9 cellular contexts compared by ENCODE assay signal in the genomic region with DNA sequence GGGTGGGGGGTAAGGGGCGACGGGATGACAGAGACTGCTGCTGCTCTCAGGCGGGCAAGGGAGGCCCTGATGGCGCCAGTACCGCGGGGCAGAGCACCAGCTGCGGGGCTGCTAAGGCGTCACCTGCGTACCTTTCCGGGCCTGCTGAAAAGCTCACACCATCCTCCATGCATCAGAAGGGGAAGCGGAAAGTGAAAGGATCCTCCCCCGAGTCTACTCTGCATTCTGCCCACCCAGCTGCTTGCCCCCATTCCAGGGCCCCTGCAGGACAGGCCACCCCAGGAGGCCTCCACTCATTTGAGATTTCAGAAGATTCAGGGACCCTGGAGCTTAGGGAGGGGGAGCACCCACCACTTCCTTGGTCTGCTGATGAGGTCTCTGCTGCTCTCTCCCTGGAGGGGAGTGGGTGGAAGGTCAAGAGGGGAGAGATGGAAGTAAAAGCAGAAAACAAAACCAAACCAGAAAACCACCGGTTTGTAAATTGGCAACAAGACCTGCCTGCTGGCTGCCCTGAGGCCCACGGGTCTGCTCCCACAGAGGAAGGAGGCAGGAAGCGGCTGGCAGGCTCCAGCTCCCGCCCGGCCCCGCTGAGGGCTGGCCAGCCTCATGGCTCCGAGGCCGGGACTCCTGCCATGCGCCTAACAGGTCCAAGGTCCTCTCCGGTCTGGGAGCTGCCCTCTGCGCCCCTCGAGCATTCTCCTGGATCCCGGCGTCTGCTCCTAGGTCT. TPM values are rescaled to one million over a fixed set of nuclear protein-coding genes. Genes with fewer than 3 reads are reported as not detected.
A peak's percentile ranks its signal among the peaks of the same experiment; 100 is the strongest.
DNase-seq lines count a peak whose midpoint lies in the region; ATAC-seq and TF ChIP-seq lines count a peak whose summit lies in the region.
"Had no signal": no experiment of that assay in that cellular context is flagged by ENCODE, and none has a peak within 500 bp of the region (broad histone marks: within the 10 kb centered on the region; RNA-seq: fewer than 3 reads in every experiment).

No MANE protein-coding gene starts in this region.

- H3K36me3 Mint-ChIP-seq in T-helper 17 cell (ENCODE audit: low read depth): peaks cover 4% of the 10 kb centered on the region

- no peak for TF ChIP-seq CTCF in GM20000 (IDR thresholded peaks at IDR 0.05; ENCODE audit: extremely low read depth, missing control alignments)
- TF ChIP-seq CTCF in dorsolateral prefrontal cortex (IDR thresholded peaks at IDR 0.05 in 54 of 56, conservative IDR thresholded peaks at IDR 0.05 in 2 of 56; ENCODE audit: low read depth in 1 of 56, partially characterized antibody in 56 of 56): no peak
- no peak for TF ChIP-seq CTCF in RWPE1 (conservative IDR thresholded peaks at IDR 0.05; ENCODE audit: low read depth)

- H3K4me1 Mint-ChIP-seq in T-helper 17 cell: peaks cover 15% of the 10 kb centered on the region

- peak overlapping the region; percentile 90 for H3K27ac Mint-ChIP-seq in T-helper 17 cell

- H3K4me3 Mint-ChIP-seq in T-helper 17 cell: peak overlapping the region; percentile 74

- no peaks in the 10 kb centered on the region for H3K9me3 ChIP-seq in T-helper 17 cell (ENCODE audit: control insufficient read depth, low read length, poor library complexity, severe bottlenecking)

- no peaks in the 10 kb centered on the region for H3K27me3 Mint-ChIP-seq in T-helper 17 cell

- intact Hi-C loops in dorsolateral prefrontal cortex (cut with DNase I): no loop called here

- ATAC-seq in T-helper 17 cell (peak; percentile 91), GM19328 (IDR thresholded peaks at IDR 0.05; ENCODE audit: unreplicated experiment) (no peak), HG02763 (IDR thresholded peaks at IDR 0.05; ENCODE audit: unreplicated experiment) (no peak)

- peak overlapping the region in 42 of 59 donors; percentile 8 to 75 (median 37) for H3K27ac ChIP-seq in dorsolateral prefrontal cortex
- no peak overlapping the region for H3K27ac ChIP-seq in RWPE1

- DNase-seq in GM20000 (ENCODE audit: low spot score) (peak; percentile 75), T-helper 17 cell (no peak), dorsolateral prefrontal cortex (peak in 1 of 10 donors; percentile 72), RWPE1 (ENCODE audit: low spot score) (no peak), NCI-H187 treated with DMSO at 0.1 percent for 48 hours (lab: John Stamatoyannopoulos, UW) (no peak)
- DNase-seq in stimulated activated CD8-positive, alpha-beta memory T cell treated with anti-CD3 and anti-CD28 coated beads, Interleukin-7, amount 100 ng/mL, for 4 hours (ENCODE audit: low read depth in 2 of 2): peak; percentile 17 to 24

- no peak overlapping the region for H3K4me3 ChIP-seq in dorsolateral prefrontal cortex

- POLR2A ChIA-PET in RWPE1 (lab: Yijun Ruan, JAX; ENCODE audit: low non-redundant PET): no interaction called here

- no peaks in the 10 kb centered on the region for H3K27me3 ChIP-seq in dorsolateral prefrontal cortex

- CTCF ChIA-PET in RWPE1 (lab: Yijun Ruan, JAX): interaction anchor here (0.5 to 0.7 kb wide), 3 partner anchors 12 to 1003 kb away, joined by 3 to 5 read pairs (median 3); a partner anchor contains a TSS

RNA-seq across cellular contexts. Expression of a gene that starts 33.6 kb away (rescaled TPM):
- total RNA-seq in T-helper 17 cell (not detected), dorsolateral prefrontal cortex (under 1 TPM in 4 of 120 experiments, not detected in 116; 0.36 to 0.59 (median 0.44) TPM)
- total RNA-seq: HT1080 had no signal

RNA-seq across cellular contexts. Expression of a gene that starts 47.9 kb away (rescaled TPM):
- total RNA-seq in T-helper 17 cell (10 to 100 TPM; 16.6 to 21.4 TPM), dorsolateral prefrontal cortex (10 to 100 TPM; 29.3 to 64.4 (median 39.2) TPM)

Comparison
In these comparisons a context has a peak if more than half of its experiments do, and no peak if none do; other contexts are left out.
1. DNase-seq: peak in GM20000 (single experiment) and stimulated activated CD8-positive, alpha-beta memory T cell treated with anti-CD3 and anti-CD28 coated beads, Interleukin-7, amount 100 ng/mL, for 4 hours (2 of 2); none in T-helper 17 cell (0 of 3), RWPE1 (single experiment) and NCI-H187 treated with DMSO at 0.1 percent for 48 hours (single experiment).